ENCODE assay signal across 23 cellular contexts in genomic region chr16:17270111-17270510, GRCh38.
DNase-seq lines count a peak whose midpoint lies in the region; ATAC-seq and TF ChIP-seq lines count a peak whose summit lies in the region.
"Had no signal": no experiment of that assay in that cellular context is flagged by ENCODE, and none has a peak within 500 bp of the region (broad histone marks: within the 10 kb centered on the region; RNA-seq: fewer than 3 reads in every experiment).

No MANE protein-coding gene starts in this region.

- peak overlapping the region; percentile 28 for H3K4me2 ChIP-seq in skeletal muscle satellite cell (ENCODE audit: low read length)

- no peaks in the 10 kb centered on the region for H3K27me3 ChIP-seq in skeletal muscle satellite cell (ENCODE audit: control insufficient read depth, insufficient read depth, low read length)
- H3K27me3 ChIP-seq: SJCRH30, tibial artery had no signal

- H3K36me3 Mint-ChIP-seq in T-helper 17 cell (ENCODE audit: low read depth) (peaks cover 3% of the 10 kb centered on the region), chondrocyte (ENCODE audit: low read depth) (no peaks in the 10 kb centered on the region)

- H3K4me3 ChIP-seq in mucosa of descending colon (no peak overlapping the region), skeletal muscle satellite cell (ENCODE audit: low read length) (no peak overlapping the region)
- H3K4me3 ChIP-seq: SJCRH30, tibial artery had no signal

- H3K36me3 ChIP-seq in mucosa of descending colon (ENCODE audit: low read depth), result no peaks in the 10 kb centered on the region
- H3K36me3 ChIP-seq in skeletal muscle satellite cell (ENCODE audit: insufficient read depth, low read length), result no peaks in the 10 kb centered on the region
- H3K36me3 ChIP-seq: SJCRH30, tibial artery had no signal

- H3K27ac Mint-ChIP-seq in T-helper 17 cell (peak overlapping the region; percentile 24), chondrocyte (ENCODE audit: unreplicated experiment) (no peak overlapping the region)
- H3K27ac Mint-ChIP-seq: activated CD8-positive, alpha-beta T cell treated with anti-CD3 and anti-CD28 coated beads, Interleukin-2, amount 10 ng/mL, durations not matched to agents 7 days and 5 days; stimulated activated naive CD8-positive, alpha-beta T cell treated with anti-CD3 and anti-CD28 coated beads, Interleukin-15, Interleukin-2, amounts not matched to agents 100 ng/mL and 50 ng/mL, for 24 hours had no signal

- no peaks in the 10 kb centered on the region for H3K27me3 Mint-ChIP-seq in T-helper 17 cell
- H3K27me3 Mint-ChIP-seq in chondrocyte (ENCODE audit: low read depth), result no peaks in the 10 kb centered on the region
- H3K27me3 Mint-ChIP-seq: stimulated activated naive CD8-positive, alpha-beta T cell treated with anti-CD3 and anti-CD28 coated beads, Interleukin-15, Interleukin-2, amounts not matched to agents 100 ng/mL and 50 ng/mL, for 24 hours had no signal

- H3K9me3 ChIP-seq in T-helper 17 cell (ENCODE audit: control insufficient read depth, low read length, poor library complexity, severe bottlenecking) (no peaks in the 10 kb centered on the region), mucosa of descending colon (no peaks in the 10 kb centered on the region), skeletal muscle satellite cell (replicated peaks; ENCODE audit: low read length) (no peaks in the 10 kb centered on the region)
- H3K9me3 ChIP-seq: SJCRH30, tibial artery had no signal

- H3K9ac ChIP-seq in skeletal muscle satellite cell (ENCODE audit: low read depth, low read length), result no peak overlapping the region

- ATAC-seq in T-helper 17 cell, result no peak
- peak; percentile 3 for ATAC-seq in mucosa of descending colon
- ATAC-seq in left lobe of liver, result no peak
- ATAC-seq: activated CD8-positive, alpha-beta T cell treated with anti-CD3 and anti-CD28 coated beads, Interleukin-2, amount 10 ng/mL, durations not matched to agents 7 days and 5 days; HCT116 had no signal

- H3K9me3 Mint-ChIP-seq in chondrocyte (ENCODE audit: low read depth), result no peaks in the 10 kb centered on the region
- H3K9me3 Mint-ChIP-seq: stimulated activated naive CD8-positive, alpha-beta T cell treated with anti-CD3 and anti-CD28 coated beads, Interleukin-15, Interleukin-2, amounts not matched to agents 100 ng/mL and 50 ng/mL, for 24 hours had no signal

- peaks cover 47% of the 10 kb centered on the region for H3K4me1 ChIP-seq in mucosa of descending colon (ENCODE audit: low read depth)
- peaks cover 27% of the 10 kb centered on the region for H3K4me1 ChIP-seq in skeletal muscle satellite cell (ENCODE audit: control insufficient read depth, insufficient read depth, low read length)

- H3K4me3 Mint-ChIP-seq in T-helper 17 cell, result no peak overlapping the region
- H3K4me3 Mint-ChIP-seq in chondrocyte (ENCODE audit: unreplicated experiment), result no peak overlapping the region
- H3K4me3 Mint-ChIP-seq: activated CD8-positive, alpha-beta T cell treated with anti-CD3 and anti-CD28 coated beads, Interleukin-2, amount 10 ng/mL, durations not matched to agents 7 days and 5 days; stimulated activated naive CD8-positive, alpha-beta T cell treated with anti-CD3 and anti-CD28 coated beads, Interleukin-15, Interleukin-2, amounts not matched to agents 100 ng/mL and 50 ng/mL, for 24 hours had no signal

- DNase-seq in NCI-H1092 treated with DMSO at 0.1 percent for 48 hours (lab: John Stamatoyannopoulos, UW), result peak; percentile 52
- DNase-seq in NCI-H1092 (lab: John Stamatoyannopoulos, UW), result no peak
- no peak for DNase-seq in T-helper 17 cell
- DNase-seq in mucosa of descending colon, result no peak
- no peak for DNase-seq in left lobe of liver (ENCODE audit: low spot score)
- DNase-seq in MV-4-11 (lab: John Stamatoyannopoulos, UW), result no peak
- DNase-seq in chondrocyte (ENCODE audit: low spot score), result no peak
- DNase-seq: activated CD8-positive, alpha-beta T cell treated with anti-CD3 and anti-CD28 coated beads, Interleukin-2, amount 10 ng/mL, durations not matched to agents 7 days and 5 days; activated gamma-delta T cell; activated T-cell treated with anti-CD3 and anti-CD28 coated beads for 4 hours; cortex of kidney; GDM1; mammary epithelial cell; NCI-H146; NCI-H69; occipital lobe; stimulated activated CD4-positive, alpha-beta T cell treated with anti-CD3 and anti-CD28 coated beads, Interleukin-15, amount 100 ng/mL, for 24 hours; T-helper 1 cell; tibial artery had no signal

- H3K4me1 Mint-ChIP-seq in T-helper 17 cell, result peaks cover 40% of the 10 kb centered on the region
- peaks cover 34% of the 10 kb centered on the region for H3K4me1 Mint-ChIP-seq in chondrocyte (ENCODE audit: low read depth)

- intact Hi-C loops in mucosa of descending colon (cut with DNase I, micrococcal nuclease), result loop anchor here in 1 of 2 donors (5.0 kb wide), 1 partner anchor 122 kb away; no protein-coding TSS in a partner anchor

- no peak for TF ChIP-seq CTCF in mucosa of descending colon (IDR thresholded peaks at IDR 0.05)
- TF ChIP-seq CTCF in chondrocyte (IDR thresholded peaks at IDR 0.05), result no peak
